ENCODE assay signal across 8 cellular contexts in the genomic region with DNA sequence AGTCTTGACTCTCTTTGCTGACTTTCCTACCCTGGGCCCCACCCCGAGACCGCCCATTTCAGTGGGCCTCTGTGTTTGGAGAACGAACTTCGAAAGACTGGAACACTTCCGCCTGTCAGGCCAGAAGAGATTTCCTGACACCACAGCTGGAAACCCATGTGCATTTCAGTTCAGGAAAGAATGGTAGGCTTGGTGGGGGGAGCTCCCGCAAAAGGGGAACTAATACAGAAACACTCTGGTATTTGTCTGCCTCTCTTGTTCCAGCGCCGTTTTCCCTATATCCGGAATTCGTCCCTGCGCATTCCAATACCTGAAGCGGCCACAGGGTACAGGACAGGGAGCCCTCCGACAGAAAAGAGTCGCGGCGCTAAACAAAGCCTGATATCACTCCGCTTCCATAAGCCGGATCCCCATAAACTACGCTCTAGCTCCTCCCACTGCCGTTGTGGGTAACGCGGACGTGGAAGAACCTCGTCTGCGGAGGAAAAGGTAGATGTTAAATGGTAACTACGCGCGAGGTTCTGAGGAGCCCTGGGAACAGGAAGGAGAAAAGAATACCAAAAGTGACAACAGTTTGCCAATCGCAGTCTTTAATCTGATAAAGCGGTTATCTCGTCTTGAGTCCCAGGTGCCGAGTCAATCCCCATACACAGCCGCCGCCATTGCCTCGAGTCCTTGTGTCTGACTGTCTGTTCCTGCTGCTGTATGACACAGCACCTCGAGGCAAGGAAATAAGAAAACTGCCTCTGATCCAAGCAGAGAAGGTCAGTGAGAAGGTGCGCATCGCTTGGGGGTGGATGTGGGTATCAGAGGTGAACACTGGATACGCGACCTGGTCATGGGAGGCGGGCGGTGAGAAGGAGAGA. TPM values are rescaled to one million over a fixed set of nuclear protein-coding genes. Genes with fewer than 3 reads are reported as not detected.
DNase-seq lines count a peak whose midpoint lies in the region; ATAC-seq lines count a peak whose summit lies in the region.

A gene (plus strand): TSS at position 432 of the 866 bp plus-strand sequence. CDS start 2,627 bp downstream, outside the sequence.

- H3K9me3 Mint-ChIP-seq in activated T-helper 17 cell treated with anti-CD3 and anti-CD28 coated beads, Interleukin-2, amount 50 U/mL, for 72 hours, result no peaks in the 10 kb centered on the region
- H3K9me3 Mint-ChIP-seq in natural killer cell treated with Interleukin-12 subunit alpha and Interleukin-12 subunit beta and Interleukin-15 and Interleukin-18, amount 100 ng/mL, for 72 hours, result no peaks in the 10 kb centered on the region

- peak; percentile 94 for ATAC-seq in GM21737 (IDR thresholded peaks at IDR 0.05; ENCODE audit: unreplicated experiment)
- ATAC-seq in activated T-helper 17 cell treated with anti-CD3 and anti-CD28 coated beads, Interleukin-2, amount 50 U/mL, for 72 hours (replicated peaks), result peak; percentile 89
- peak; percentile 85 to 91 for ATAC-seq in natural killer cell treated with Interleukin-12 subunit alpha and Interleukin-12 subunit beta and Interleukin-15 and Interleukin-18, amount 100 ng/mL, for 72 hours
- ATAC-seq in stimulated activated naive CD8-positive, alpha-beta T cell treated with anti-CD3 and anti-CD28 coated beads, Interleukin-15, Interleukin-2, amounts not matched to agents 100 U/mL and 50 U/mL, for 24 hours, result peak; percentile 95

- H3K27me3 Mint-ChIP-seq in activated T-helper 17 cell treated with anti-CD3 and anti-CD28 coated beads, Interleukin-2, amount 50 U/mL, for 72 hours, result no peaks in the 10 kb centered on the region
- peaks cover 0 to 6% of the 10 kb centered on the region in 2 donors for H3K27me3 Mint-ChIP-seq in natural killer cell treated with Interleukin-12 subunit alpha and Interleukin-12 subunit beta and Interleukin-15 and Interleukin-18, amount 100 ng/mL, for 72 hours

- peak; percentile 87 for DNase-seq in DMS53 treated with DMSO at 0.1 percent for 48 hours (lab: John Stamatoyannopoulos, UW; ENCODE audit: unreplicated experiment)
- DNase-seq in RKO (ENCODE audit: low spot score), result peak; percentile 89
- peak; percentile 55 for DNase-seq in fibroblast of the conjunctiva (ENCODE audit: low read depth)
- peak; percentile 75 for DNase-seq in natural killer cell treated with Interleukin-12 subunit alpha and Interleukin-12 subunit beta and Interleukin-15 and Interleukin-18, amount 100 ng/mL, for 72 hours (ENCODE audit: low spot score)
- DNase-seq in stimulated activated naive CD8-positive, alpha-beta T cell treated with anti-CD3 and anti-CD28 coated beads, Interleukin-15, Interleukin-2, amounts not matched to agents 100 U/mL and 50 U/mL, for 24 hours, result peak; percentile 63

- H3K27ac Mint-ChIP-seq in activated T-helper 17 cell treated with anti-CD3 and anti-CD28 coated beads, Interleukin-2, amount 50 U/mL, for 72 hours, result peak within 1 kb of the TSS; percentile 99
- H3K27ac Mint-ChIP-seq in natural killer cell treated with Interleukin-12 subunit alpha and Interleukin-12 subunit beta and Interleukin-15 and Interleukin-18, amount 100 ng/mL, for 72 hours, result peak within 1 kb of the TSS; percentile 86 to 92

- peaks cover 16% of the 10 kb centered on the region for H3K36me3 Mint-ChIP-seq in activated T-helper 17 cell treated with anti-CD3 and anti-CD28 coated beads, Interleukin-2, amount 50 U/mL, for 72 hours (ENCODE audit: low read depth)
- no peaks in the 10 kb centered on the region for H3K36me3 Mint-ChIP-seq in natural killer cell treated with Interleukin-12 subunit alpha and Interleukin-12 subunit beta and Interleukin-15 and Interleukin-18, amount 100 ng/mL, for 72 hours

- H3K9me3 ChIP-seq in KOPT-K1 (ENCODE audit: insufficient read depth, low read length, poor library complexity, severe bottlenecking), result no peaks in the 10 kb centered on the region

- H3K4me1 Mint-ChIP-seq in activated T-helper 17 cell treated with anti-CD3 and anti-CD28 coated beads, Interleukin-2, amount 50 U/mL, for 72 hours, result peaks cover 17% of the 10 kb centered on the region
- H3K4me1 Mint-ChIP-seq in natural killer cell treated with Interleukin-12 subunit alpha and Interleukin-12 subunit beta and Interleukin-15 and Interleukin-18, amount 100 ng/mL, for 72 hours (ENCODE audit: low read depth in 2 of 2), result peaks cover 11 to 32% of the 10 kb centered on the region in 2 donors

- H3K4me3 Mint-ChIP-seq in activated T-helper 17 cell treated with anti-CD3 and anti-CD28 coated beads, Interleukin-2, amount 50 U/mL, for 72 hours, result peak within 1 kb of the TSS; percentile 98
- H3K4me3 Mint-ChIP-seq in natural killer cell treated with Interleukin-12 subunit alpha and Interleukin-12 subunit beta and Interleukin-15 and Interleukin-18, amount 100 ng/mL, for 72 hours, result peak within 1 kb of the TSS; percentile 95

- H3K36me3 ChIP-seq in KOPT-K1 (ENCODE audit: insufficient read depth, low read length), result peaks cover 23% of the 10 kb centered on the region

- peak within 1 kb of the TSS; percentile 62 for H3K27ac ChIP-seq in KOPT-K1 (ENCODE audit: low read depth, low read length, poor library complexity, severe bottlenecking)

RNA-seq across cellular contexts. Expression of the gene that starts here (rescaled TPM):
- total RNA-seq in activated T-helper 17 cell treated with anti-CD3 and anti-CD28 coated beads, Interleukin-2, amount 50 U/mL, for 72 hours, result 1 to 10 TPM; 6.4 to 7.9 TPM
- 1 to 10 TPM; 4.5 to 8.1 TPM for total RNA-seq in natural killer cell treated with Interleukin-12 subunit alpha and Interleukin-12 subunit beta and Interleukin-15 and Interleukin-18, amount 100 ng/mL, for 72 hours

Comparison
In these comparisons a context has a peak if more than half of its experiments do, and no peak if none do; other contexts are left out.
1. Peak in every context shown above with its lines: DNase-seq, ATAC-seq and H3K27ac ChIP-seq.